Comparison of ENCODE assay signal across 8 cellular contexts in the genomic region with DNA sequence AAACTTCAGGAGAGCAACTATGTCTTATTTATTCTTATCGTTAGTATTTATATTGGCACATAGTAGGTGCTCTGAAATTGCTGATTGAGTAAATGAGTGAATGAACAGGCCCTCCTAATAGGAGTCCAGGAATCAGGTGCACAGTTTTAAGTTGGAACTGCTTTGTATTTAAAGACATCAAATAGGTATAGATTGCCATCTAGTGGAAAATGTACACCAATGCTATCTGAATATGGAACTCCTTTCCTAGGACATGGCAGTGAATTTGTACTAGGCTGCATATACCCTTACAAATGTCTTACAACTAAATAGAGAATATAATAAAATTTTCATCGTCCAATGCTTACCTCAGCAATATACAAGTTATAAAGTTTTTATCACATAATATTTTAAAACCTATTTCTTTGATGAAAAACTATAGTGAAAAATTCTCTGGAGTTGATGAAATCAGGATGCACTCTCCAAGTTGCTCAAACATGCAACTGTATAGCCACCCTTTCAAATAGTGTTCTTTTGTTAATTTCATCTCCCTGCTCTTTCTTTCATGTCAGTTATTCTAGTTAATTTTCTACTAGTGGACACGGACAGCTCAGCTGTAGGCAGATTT.
A peak's percentile ranks its signal among the peaks of the same experiment; 100 is the strongest.
DNase-seq lines count a peak whose midpoint lies in the region; ATAC-seq and TF ChIP-seq lines count a peak whose summit lies in the region.

No MANE protein-coding gene starts in this region.

- H4K20me1 ChIP-seq in fibroblast of lung (ENCODE audit: control insufficient read depth, extremely low read depth, insufficient read depth, low read length) (no peaks in the 10 kb centered on the region), smooth muscle cell (ENCODE audit: low read depth) (no peaks in the 10 kb centered on the region)

- TF ChIP-seq CTCF in fibroblast of lung (conservative IDR thresholded peaks at IDR 0.05 in 1 of 2, IDR thresholded peaks at IDR 0.05 in 1 of 2; ENCODE audit: low read depth in 1 of 2, low read length in 2 of 2) (peak; percentile 32 to 61), smooth muscle cell (IDR thresholded peaks at IDR 0.05; ENCODE audit: borderline replicate concordance, insufficient read depth, poor library complexity, severe bottlenecking) (peak; percentile 51)

- H2AFZ ChIP-seq in fibroblast of lung (ENCODE audit: low read length) = no peak overlapping the region
- no peak overlapping the region for H2AFZ ChIP-seq in smooth muscle cell (ENCODE audit: low read depth)

- DNase-seq in DMS114 treated with DMSO at 0.1 percent for 48 hours (lab: John Stamatoyannopoulos, UW; ENCODE audit: unreplicated experiment) (peak; percentile 46), HPDE6-E6E7 (ENCODE audit: extremely low spot score) (peak; percentile 20), OCI-M1 (lab: John Stamatoyannopoulos, UW) (peak; percentile 64), fibroblast of lung (ENCODE audit: low read depth in 2 of 2) (peak; percentile 23 to 54), smooth muscle cell (lab: John Stamatoyannopoulos, UW; ENCODE audit: unreplicated experiment) (no peak), NCI-H1048 (lab: John Stamatoyannopoulos, UW) (no peak), MG63 (no peak)

- H3K36me3 ChIP-seq in fibroblast of lung (ENCODE audit: control insufficient read depth, insufficient read depth, low read length) (no peaks in the 10 kb centered on the region), smooth muscle cell (ENCODE audit: low read depth) (no peaks in the 10 kb centered on the region), MG63 (no peaks in the 10 kb centered on the region)

- H3K27ac ChIP-seq in fibroblast of lung (ENCODE audit: insufficient read depth, low read length) (no peak overlapping the region), smooth muscle cell (ENCODE audit: low read depth) (no peak overlapping the region)

- no peak overlapping the region for H3K9ac ChIP-seq in fibroblast of lung (ENCODE audit: insufficient read depth, low read length)
- no peak overlapping the region for H3K9ac ChIP-seq in smooth muscle cell (ENCODE audit: low read depth)

- ATAC-seq in GM21381 (IDR thresholded peaks at IDR 0.05; ENCODE audit: unreplicated experiment) = peak; percentile 85

- no peaks in the 10 kb centered on the region for H3K27me3 ChIP-seq in fibroblast of lung (ENCODE audit: control insufficient read depth, insufficient read depth, low read length)
- H3K27me3 ChIP-seq in smooth muscle cell (ENCODE audit: low read depth) = peaks cover 3% of the 10 kb centered on the region
- H3K27me3 ChIP-seq in MG63 = no peaks in the 10 kb centered on the region

- H3K79me2 ChIP-seq in fibroblast of lung (ENCODE audit: control insufficient read depth, insufficient read depth, low read length) = no peaks in the 10 kb centered on the region
- H3K79me2 ChIP-seq in smooth muscle cell (ENCODE audit: low read depth) = no peaks in the 10 kb centered on the region

- no peaks in the 10 kb centered on the region for H3K9me3 ChIP-seq in fibroblast of lung (ENCODE audit: control insufficient read depth, insufficient read depth, low read depth, low read length)
- H3K9me3 ChIP-seq in smooth muscle cell (replicated peaks; ENCODE audit: low read depth) = no peaks in the 10 kb centered on the region
- H3K9me3 ChIP-seq in MG63 = no peaks in the 10 kb centered on the region

- H3K4me2 ChIP-seq in fibroblast of lung (ENCODE audit: extremely low read depth, insufficient read depth, low read length) (no peak overlapping the region), smooth muscle cell (no peak overlapping the region)

- H3K4me3 ChIP-seq in fibroblast of lung (replicated peaks in 1 of 4; ENCODE audit: control extremely low read depth in 1 of 4, insufficient read depth in 1 of 4, low read depth in 3 of 4, low read length in 4 of 4) = no peak overlapping the region
- H3K4me3 ChIP-seq in smooth muscle cell = no peak overlapping the region
- H3K4me3 ChIP-seq in MG63 = no peak overlapping the region

- H3K4me1 ChIP-seq in fibroblast of lung (ENCODE audit: control insufficient read depth, extremely low read depth, insufficient read depth, low read length) (no peaks in the 10 kb centered on the region), smooth muscle cell (ENCODE audit: low read depth) (no peaks in the 10 kb centered on the region)

- WGBS in smooth muscle cell (ENCODE audit: low lambda C conversion rate) = 66% methylated on average over 3 of the region's 3 CpGs

- no peaks in the 10 kb centered on the region for H3F3A ChIP-seq in smooth muscle cell (ENCODE audit: low read depth)

Comparison
In these comparisons a context has a peak if more than half of its experiments do, and no peak if none do; other contexts are left out.
1. DNase-seq: peak in DMS114 treated with DMSO at 0.1 percent for 48 hours (single experiment), HPDE6-E6E7 (single experiment), OCI-M1 (single experiment) and fibroblast of lung (2 of 2); none in smooth muscle cell (single experiment), NCI-H1048 (single experiment) and MG63 (single experiment).